In genomic region chr19:3183721-3184641, GRCh38 we compare ENCODE assay signal across 17 cellular contexts. TPM values are rescaled to one million over a fixed set of nuclear protein-coding genes. Genes with fewer than 3 reads are reported as not detected.
DNase-seq lines count a peak whose midpoint lies in the region; ATAC-seq and TF ChIP-seq lines count a peak whose summit lies in the region.
"Had no signal": no experiment of that assay in that cellular context is flagged by ENCODE, and none has a peak within 500 bp of the region (broad histone marks: within the 10 kb centered on the region; RNA-seq: fewer than 3 reads in every experiment).

No MANE protein-coding gene starts in this region.

- H3K79me2 ChIP-seq in SK-N-SH (ENCODE audit: insufficient read depth) (peaks cover 32% of the 10 kb centered on the region), OCI-LY7 (ENCODE audit: insufficient read depth, low read depth, low read length) (peaks cover 31% of the 10 kb centered on the region), osteoblast (ENCODE audit: insufficient read depth, low read length) (peaks cover 32% of the 10 kb centered on the region)

- H3K9me3 Mint-ChIP-seq in brain, result peaks cover 0 to 6% (median 0%) of the 10 kb centered on the region in 5 experiments

- H3K4me1 Mint-ChIP-seq in brain, result peaks cover 33% of the 10 kb centered on the region

- H3K36me3 ChIP-seq in SK-N-SH (replicated peaks in 1 of 2; ENCODE audit: control insufficient read depth in 1 of 2, insufficient read depth in 2 of 2, low read length in 1 of 2) (peaks cover 0 to 6% of the 10 kb centered on the region in 2 experiments), OCI-LY7 (ENCODE audit: insufficient read depth, low read length) (peaks cover 8% of the 10 kb centered on the region; the same call in 1 of the 2 replicates), osteoblast (ENCODE audit: insufficient read depth, low read length) (peaks cover 3% of the 10 kb centered on the region)
- H3K36me3 ChIP-seq: Peyer's patch, right lobe of liver had no signal

- H4K20me1 ChIP-seq in SK-N-SH (ENCODE audit: insufficient read depth) (no peaks in the 10 kb centered on the region), OCI-LY7 (ENCODE audit: insufficient read depth, low read length) (peaks cover 8% of the 10 kb centered on the region; the same call in 1 of the 2 replicates), osteoblast (ENCODE audit: insufficient read depth, low read length) (peaks cover 22% of the 10 kb centered on the region)

- H3K27ac ChIP-seq in SK-N-SH (ENCODE audit: low read depth in 2 of 2, low read length in 1 of 2) (no peak overlapping the region), OCI-LY7 (ENCODE audit: low read depth, low read length, poor library complexity, severe bottlenecking) (peak overlapping the region; percentile 72), osteoblast (ENCODE audit: low read depth, low read length) (no peak overlapping the region)
- H3K27ac ChIP-seq: right lobe of liver had no signal

- TF ChIP-seq EP300 in SK-N-SH (IDR thresholded peaks at IDR 0.05; ENCODE audit: borderline replicate concordance in 1 of 2, low read depth in 1 of 2, low read length in 1 of 2), result no peak

- no peak for TF ChIP-seq CTCF in SK-N-SH (IDR thresholded peaks at IDR 0.05)
- TF ChIP-seq CTCF in OCI-LY7 (conservative IDR thresholded peaks at IDR 0.05; ENCODE audit: low read length), result no peak
- TF ChIP-seq CTCF in brain (conservative IDR thresholded peaks at IDR 0.05), result no peak
- TF ChIP-seq CTCF in osteoblast (IDR thresholded peaks at IDR 0.05; ENCODE audit: extremely low read depth, low read depth, low read length), result no peak

- no peak for ATAC-seq in SK-N-SH treated with all-trans-retinoic acid at 6 μM for 48 hours
- ATAC-seq in GM18498 (IDR thresholded peaks at IDR 0.05; ENCODE audit: unreplicated experiment), result no peak
- ATAC-seq in GM21526 (IDR thresholded peaks at IDR 0.05; ENCODE audit: low FRiP score, unreplicated experiment), result no peak

- H3K27me3 ChIP-seq in SK-N-SH (ENCODE audit: insufficient read depth), result no peaks in the 10 kb centered on the region
- H3K27me3 ChIP-seq in osteoblast (ENCODE audit: insufficient read depth, low read length), result no peaks in the 10 kb centered on the region
- H3K27me3 ChIP-seq: Peyer's patch, right lobe of liver had no signal

- H3K9ac ChIP-seq in SK-N-SH, result no peak overlapping the region

- H3K27ac Mint-ChIP-seq in brain, result peak overlapping the region in 3 of 5 experiments; percentile 34 to 98 (median 59)

- H3K4me2 ChIP-seq in SK-N-SH (no peak overlapping the region), OCI-LY7 (ENCODE audit: low read length) (peak overlapping the region; percentile 77), osteoblast (ENCODE audit: insufficient read depth, low read length) (no peak overlapping the region)

- H3K9me2 ChIP-seq in SK-N-SH (no peaks in the 10 kb centered on the region), OCI-LY7 (ENCODE audit: insufficient read depth, low read length) (no peaks in the 10 kb centered on the region)

- H3K9me3 ChIP-seq in SK-N-SH (no peaks in the 10 kb centered on the region), OCI-LY7 (ENCODE audit: low read length) (no peaks in the 10 kb centered on the region), osteoblast (ENCODE audit: low read depth, low read length) (no peaks in the 10 kb centered on the region)
- H3K9me3 ChIP-seq: Peyer's patch, right lobe of liver had no signal

- H3F3A ChIP-seq in SK-N-SH (replicated peaks; ENCODE audit: insufficient read depth), result peaks cover 3% of the 10 kb centered on the region

- no peaks in the 10 kb centered on the region for H3K36me3 Mint-ChIP-seq in brain

- WGBS in SK-N-SH (ENCODE audit: low lambda C conversion rate), result 78% methylated on average over 13 of the region's 13 CpGs

- peaks cover 6% of the 10 kb centered on the region for H3K27me3 Mint-ChIP-seq in brain

- CTCF ChIA-PET in SK-N-SH (lab: Yijun Ruan, JAX), result interaction anchor here (0.6 to 2.6 kb wide), 8 partner anchors 20 to 233 kb away, joined by 3 to 15 read pairs (median 4); no protein-coding TSS in a partner anchor
- CTCF ChIA-PET in OCI-LY7 (lab: Charles Lee; ENCODE audit: unreplicated experiment), result interaction anchor here (0.6 kb wide), 1 partner anchor 47 kb away, joined by 3 read pairs; no protein-coding TSS in a partner anchor

- no peak overlapping the region for H3K4me3 ChIP-seq in SK-N-SH (ENCODE audit: low read depth in 2 of 2, low read length in 1 of 2)
- no peak overlapping the region for H3K4me3 ChIP-seq in OCI-LY7 (ENCODE audit: low read depth, low read length, poor library complexity, severe bottlenecking)
- no peak overlapping the region for H3K4me3 ChIP-seq in osteoblast (ENCODE audit: insufficient read depth, low read length)

- H3K4me3 Mint-ChIP-seq in brain, result peak overlapping the region; percentile 94 to 98 (median 95)

- H3K4me1 ChIP-seq in SK-N-SH (ENCODE audit: control insufficient read depth in 1 of 2, insufficient read depth in 2 of 2, low read depth in 1 of 2, low read length in 1 of 2) (peaks cover 10 to 19% of the 10 kb centered on the region in 2 experiments; a peak in 2 of 4 replicates), OCI-LY7 (ENCODE audit: insufficient read depth, low read length, poor library complexity, severe bottlenecking) (peaks cover 45% of the 10 kb centered on the region), osteoblast (ENCODE audit: insufficient read depth, low read length) (peaks cover 16% of the 10 kb centered on the region)

- no TSS peak for BruUV-seq in OCI-LY7 (replicated peaks; lab: Mats Ljungman, UMichigan)

- TF ChIP-seq RAD21 in SK-N-SH (IDR thresholded peaks at IDR 0.05; ENCODE audit: low read length), result no peak

- intact Hi-C loops in OCI-LY7 (cut with micrococcal nuclease; ENCODE audit: unreplicated experiment), result no loop called here

- DNase-seq in SK-N-SH (no peak), OCI-LY7 (ENCODE audit: low spot score) (no peak), osteoblast (ENCODE audit: insufficient read length, low spot score, missing footprints) (peak; percentile 75)
- no peak for DNase-seq in stimulated activated CD4-positive, alpha-beta T cell treated with anti-CD3 and anti-CD28 coated beads, Interleukin-15, amount 100 ng/mL, for 24 hours
- DNase-seq: 8988T; activated CD4-positive, CD25-positive, alpha-beta regulatory T cell; amygdala; hippocampal formation; mesendoderm; NCI-H187 treated with DMSO at 0.1 percent for 48 hours; Peyer's patch had no signal

- POLR2A ChIA-PET in SK-N-SH (lab: Yijun Ruan, JAX), result no interaction called here
- POLR2A ChIA-PET in OCI-LY7 (lab: Charles Lee), result interaction anchor here (0.6 to 0.9 kb wide), 3 partner anchors 39 to 1734 kb away, joined by 3 to 4 read pairs (median 3); no protein-coding TSS in a partner anchor

- H2AFZ ChIP-seq in SK-N-SH (ENCODE audit: low read depth), result peak overlapping the region; percentile 99
- H2AFZ ChIP-seq in OCI-LY7 (ENCODE audit: low read length), result no peak overlapping the region
- peak overlapping the region; percentile 100 for H2AFZ ChIP-seq in osteoblast (ENCODE audit: low read length)

TF ChIP-seq in SK-N-SH, 30 proteins besides CTCF, POLR2A, EP300 and RAD21 (continues in another document):
- TF ChIP-seq MEF2A (IDR thresholded peaks at IDR 0.05; ENCODE audit: borderline replicate concordance, low read depth) (no peak), NRF1 (IDR thresholded peaks at IDR 0.05; ENCODE audit: low read depth, low read length) (no peak), RCOR1 (IDR thresholded peaks at IDR 0.05; ENCODE audit: low read length) (no peak), ELF1 (IDR thresholded peaks at IDR 0.05) (no peak), SIN3A (IDR thresholded peaks at IDR 0.05; ENCODE audit: borderline replicate concordance, low read depth, low read length) (no peak), NFIC (IDR thresholded peaks at IDR 0.05; ENCODE audit: borderline replicate concordance) (no peak), FOXM1 (IDR thresholded peaks at IDR 0.05; ENCODE audit: low read depth) (no peak)

TF ChIP-seq in SK-N-SH treated with all-trans-retinoic acid at 6 μM for 48 hours, 23 proteins besides CTCF, POLR2A, EP300 and RAD21 (continues in another document):
- TF ChIP-seq ZNF8 (CRISPR knock-in tag; IDR thresholded peaks at IDR 0.05) (no peak), GLIS3 (CRISPR knock-in tag; IDR thresholded peaks at IDR 0.05) (no peak), ZFP3 (CRISPR knock-in tag; IDR thresholded peaks at IDR 0.05) (no peak)

RNA-seq across cellular contexts. Expression of gene NCLN, which starts 1.7 kb away (rescaled TPM):
- polyA plus RNA-seq in SK-N-SH (2012; rRNA removed) (67.0 and 69.0 TPM in 2 replicates), brain (ENCODE audit: insufficient read depth, low read depth, low replicate concordance) (42.4 TPM)
- 23.8 and 45.1 TPM in 2 replicates for polyA plus RNA-seq in SK-N-SH (2012; cell fraction: cytosol; rRNA removed)
- 131 and 133 TPM in 2 replicates for polyA plus RNA-seq in SK-N-SH (2012; cell fraction: nucleus; rRNA removed)
- total RNA-seq in OCI-LY7 (2014; rRNA removed; shearing (Covaris generic)), result 33.2 and 49.2 TPM in 2 replicates
- total RNA-seq in OCI-LY7 (2022) (52.7 and 61.9 TPM in 2 replicates), osteoblast (37.7 and 39.4 TPM in 2 replicates)

RNA-seq across cellular contexts. Expression of gene S1PR4, which starts 5.4 kb away (rescaled TPM):
- polyA plus RNA-seq in SK-N-SH (2012; rRNA removed) (not detected in 2 replicates), brain (ENCODE audit: insufficient read depth, low read depth, low replicate concordance) (not detected)
- not detected in 2 replicates for polyA plus RNA-seq in SK-N-SH (2012; cell fraction: cytosol; rRNA removed)
- polyA plus RNA-seq in SK-N-SH (2012; cell fraction: nucleus; rRNA removed), result 0.18 and 0.27 TPM in 2 replicates
- total RNA-seq in OCI-LY7 (2014; rRNA removed; shearing (Covaris generic)), result 25.9 and 34.1 TPM in 2 replicates
- total RNA-seq in OCI-LY7 (2022) (25.8 and 26.5 TPM in 2 replicates), osteoblast (not detected in 2 replicates)
- total RNA-seq: HT-29 had no signal

RNA-seq across cellular contexts. Expression of gene CELF5, which starts 40.5 kb away (rescaled TPM):
- 0.33 and 0.57 TPM in 2 replicates for polyA plus RNA-seq in SK-N-SH (2012; rRNA removed)
- polyA plus RNA-seq in SK-N-SH (2012; cell fraction: cytosol; rRNA removed), result 0.27 and 0.42 TPM in 2 replicates
- polyA plus RNA-seq in SK-N-SH (2012; cell fraction: nucleus; rRNA removed), result 1.5 and 3.5 TPM in 2 replicates
- total RNA-seq in OCI-LY7 (2014; rRNA removed; shearing (Covaris generic)), result 0.13 TPM in 1 of 2 replicates, not detected in the other
- total RNA-seq in OCI-LY7 (2022), result not detected in 2 replicates
- polyA plus RNA-seq in brain (ENCODE audit: insufficient read depth, low read depth, low replicate concordance), result 33.6 TPM
- not detected in 2 replicates for total RNA-seq in osteoblast
- total RNA-seq: Peyer's patch had no signal

RNA-seq across cellular contexts. Expression of gene GNA15, which starts 48.1 kb away (rescaled TPM):
- polyA plus RNA-seq in SK-N-SH (2012; rRNA removed) (0.05 and 0.13 TPM in 2 replicates), brain (ENCODE audit: insufficient read depth, low read depth, low replicate concordance) (2.3 TPM)
- polyA plus RNA-seq in SK-N-SH (2012; cell fraction: cytosol; rRNA removed), result 0.03 and 0.04 TPM in 2 replicates
- polyA plus RNA-seq in SK-N-SH (2012; cell fraction: nucleus; rRNA removed), result 0.15 and 0.21 TPM in 2 replicates
- total RNA-seq in OCI-LY7 (2014; rRNA removed; shearing (Covaris generic)), result not detected in 2 replicates
- total RNA-seq in OCI-LY7 (2022) (not detected in 2 replicates), osteoblast (0.36 TPM in 1 of 2 replicates, not detected in the other)

Comparison
In these comparisons a context has a peak if more than half of its experiments do, and no peak if none do; other contexts are left out.
1. RNA of gene S1PR4, which starts 5.4 kb away (total RNA-seq): 25.8 to 34.1 TPM in OCI-LY7; not detected in osteoblast; every median in the first group is over 10 times any median in the second.